In genomic region chr6:153001767-153002612, GRCh38 we compare ENCODE assay signal across 7 cellular contexts. TPM values are rescaled to one million over a fixed set of nuclear protein-coding genes. Genes with fewer than 3 reads are reported as not detected.
DNase-seq lines count a peak whose midpoint lies in the region; ATAC-seq and TF ChIP-seq lines count a peak whose summit lies in the region.

No MANE protein-coding gene starts in this region.

- no peaks in the 10 kb centered on the region for H3K27me3 ChIP-seq in cardiac muscle cell
- no peaks in the 10 kb centered on the region for H3K27me3 ChIP-seq in prostate gland (replicated peaks; ENCODE audit: insufficient read depth)

- no peak for TF ChIP-seq CTCF in cardiac muscle cell (IDR thresholded peaks at IDR 0.05; ENCODE audit: low read depth, low read length)
- peak in 1 of 4 experiments; percentile 21 for TF ChIP-seq CTCF in prostate gland (IDR thresholded peaks at IDR 0.05)

- 1% methylated on average over 31 of the region's 31 CpGs for WGBS in prostate gland

- TF ChIP-seq POLR2A in prostate gland (IDR thresholded peaks at IDR 0.05), result no peak

- DNase-seq in GM03348 (ENCODE audit: low spot score) (peak; percentile 14), HT-29 (ENCODE audit: low spot score) (peak; percentile 49), cardiac muscle cell (ENCODE audit: low read depth in 1 of 2, low spot score in 1 of 2) (peak in 1 of 2 donors; percentile 36), prostate gland (ENCODE audit: low spot score) (no peak), iPS-NIHi7 (ENCODE audit: extremely low spot score) (no peak)
- DNase-seq in activated CD8-positive, alpha-beta memory T cell treated with anti-CD3 and anti-CD28 coated beads, Interleukin-2, amount 50 U/mL, for 48 hours, result peak; percentile 59

- intact Hi-C loops in prostate gland (cut with DNase I), result no loop called here

- peak; percentile 15 for ATAC-seq in GM21381 (IDR thresholded peaks at IDR 0.05; ENCODE audit: unreplicated experiment)

- H3K4me3 ChIP-seq in cardiac muscle cell (peak overlapping the region; percentile 97), prostate gland (peak overlapping the region; percentile 62 to 73)

- peaks cover 4% of the 10 kb centered on the region for H3K36me3 ChIP-seq in cardiac muscle cell
- no peaks in the 10 kb centered on the region for H3K36me3 ChIP-seq in prostate gland

- H3K27ac ChIP-seq in cardiac muscle cell, result peak overlapping the region; percentile 94
- H3K27ac ChIP-seq in prostate gland, result peak overlapping the region; percentile 81 to 85

- H3K9me3 ChIP-seq in cardiac muscle cell (ENCODE audit: low read depth), result no peaks in the 10 kb centered on the region
- no peaks in the 10 kb centered on the region for H3K9me3 ChIP-seq in prostate gland

- H3K4me1 ChIP-seq in cardiac muscle cell (ENCODE audit: low read depth) (peaks cover 18% of the 10 kb centered on the region), prostate gland (replicated peaks) (peaks cover 3% of the 10 kb centered on the region)

RNA-seq across cellular contexts. Expression of gene MTRF1L, which starts 0.5 kb away (rescaled TPM):
- 16.5 and 25.2 TPM in 2 replicates for total RNA-seq in HT-29 (2014; rRNA removed; shearing (Covaris generic))
- total RNA-seq in cardiac muscle cell (16.7 and 20.0 TPM in 2 replicates), prostate gland (10 to 100 TPM; 10.8 to 14.3 TPM)
- polyA plus RNA-seq in cardiac muscle cell, result 21.0 and 26.0 TPM in 2 replicates

RNA-seq across cellular contexts. Expression of gene FBXO5, which starts 19.1 kb away (rescaled TPM):
- 8.5 TPM in 2 replicates for total RNA-seq in HT-29 (2014; rRNA removed; shearing (Covaris generic))
- 9.9 and 16.6 TPM in 2 replicates for total RNA-seq in cardiac muscle cell
- 9.6 and 30.1 TPM in 2 replicates for polyA plus RNA-seq in cardiac muscle cell
- 1 to 10 TPM; 3.0 to 5.2 TPM for total RNA-seq in prostate gland

Comparison
In these comparisons a context has a peak if more than half of its experiments do, and no peak if none do; other contexts are left out.
1. DNase-seq: peak in GM03348 (single experiment), HT-29 (single experiment) and activated CD8-positive, alpha-beta memory T cell treated with anti-CD3 and anti-CD28 coated beads, Interleukin-2, amount 50 U/mL, for 48 hours (single experiment); none in prostate gland (single experiment) and iPS-NIHi7 (single experiment).